In genomic region chr20:32470025-32470861, GRCh38 we compare ENCODE assay signal across 9 cellular contexts.
DNase-seq lines count a peak whose midpoint lies in the region; ATAC-seq, FAIRE-seq and TF ChIP-seq lines count a peak whose summit lies in the region.
"Had no signal": no experiment of that assay in that cellular context is flagged by ENCODE, and none has a peak within 500 bp of the region (broad histone marks: within the 10 kb centered on the region; RNA-seq: fewer than 3 reads in every experiment).

No MANE protein-coding gene starts in this region.

- CTCF ChIA-PET in A549 (lab: Yijun Ruan, JAX): interaction anchor here (0.9 to 1.9 kb wide), 5 partner anchors 10 to 110 kb away, joined by 3 to 9 read pairs (median 5); no protein-coding TSS in a partner anchor

- H3K4me3 ChIP-seq in A549 (no peak overlapping the region), duodenal mucosa (ENCODE audit: low read depth in 1 of 2, low read length in 2 of 2) (no peak overlapping the region), mucosa of descending colon (no peak overlapping the region)

- intact Hi-C loops in mucosa of descending colon (cut with DNase I, micrococcal nuclease): no loop called here

- no peak for TF ChIP-seq EP300 in A549 (IDR thresholded peaks at IDR 0.05)

- TF ChIP-seq POLR2A in A549 (IDR thresholded peaks at IDR 0.05; ENCODE audit: low read length): no peak

- H3K27ac ChIP-seq in A549 (peak overlapping the region in 1 of 2 experiments; percentile 44; a peak in 3 of 6 replicates), duodenal mucosa (ENCODE audit: low read depth, low read length) (peak overlapping the region; percentile 42)

- peaks cover 64% of the 10 kb centered on the region for H3K4me1 ChIP-seq in A549
- H3K4me1 ChIP-seq in duodenal mucosa (ENCODE audit: control insufficient read depth in 1 of 2, insufficient read depth in 2 of 2, low read length in 2 of 2): peaks cover 77 to 91% of the 10 kb centered on the region in 2 donors
- peaks cover 87% of the 10 kb centered on the region for H3K4me1 ChIP-seq in mucosa of descending colon (ENCODE audit: low read depth)

- POLR2A ChIA-PET in A549 (lab: Yijun Ruan, JAX): no interaction called here

- no peak overlapping the region for H3K9ac ChIP-seq in duodenal mucosa (ENCODE audit: low read depth in 1 of 2, low read length in 2 of 2)

- H3K4me2 ChIP-seq in A549: no peak overlapping the region

- H3K27me3 ChIP-seq in duodenal mucosa (ENCODE audit: control insufficient read depth in 1 of 2, insufficient read depth in 2 of 2, low read length in 2 of 2): no peaks in the 10 kb centered on the region

- ATAC-seq in A549 (peak; percentile 40 to 60; a peak in 3 of 6 replicates), mucosa of descending colon (peak; percentile 2), GM18909 (IDR thresholded peaks at IDR 0.05; ENCODE audit: poor library complexity, unreplicated experiment) (no peak)

- no peak for FAIRE-seq in A549 (lab: Jason Lieb, UNC)
- FAIRE-seq: islet of Langerhans had no signal

- DNase-seq in A549 (ENCODE audit: low read depth in 1 of 2, low spot score in 1 of 2) (peak; percentile 49 to 66), RPMI7951 (ENCODE audit: low read depth) (peak; percentile 35), mucosa of descending colon (peak; percentile 63 to 64 (median 64)), medulla oblongata (ENCODE audit: extremely low spot score) (no peak), NOMO-1 (lab: John Stamatoyannopoulos, UW; ENCODE audit: unreplicated experiment in 2 of 2) (no peak)

- H3K36me3 ChIP-seq in duodenal mucosa (ENCODE audit: control insufficient read depth in 1 of 2, insufficient read depth in 2 of 2, low read length in 2 of 2) (peaks cover 14 to 19% of the 10 kb centered on the region in 2 donors), mucosa of descending colon (ENCODE audit: low read depth) (no peaks in the 10 kb centered on the region)

- 82% methylated on average over 19 of the region's 27 CpGs for WGBS in A549 (ENCODE audit: missing lambda C conversion rate)

- no peaks in the 10 kb centered on the region for H3K9me3 ChIP-seq in A549
- no peaks in the 10 kb centered on the region for H3K9me3 ChIP-seq in duodenal mucosa (ENCODE audit: control insufficient read depth in 1 of 2, low read length in 2 of 2)
- no peaks in the 10 kb centered on the region for H3K9me3 ChIP-seq in mucosa of descending colon

- TF ChIP-seq CTCF in A549 (IDR thresholded peaks at IDR 0.05): peak; percentile 44
- TF ChIP-seq CTCF in GM12873 (IDR thresholded peaks at IDR 0.05; ENCODE audit: insufficient read depth, low read depth, low read length, missing control alignments): peak; percentile 55
- peak; percentile 33 for TF ChIP-seq CTCF in mucosa of descending colon (IDR thresholded peaks at IDR 0.05)

- peak; percentile 45 to 58; a peak in 4 of 5 replicates for TF ChIP-seq RAD21 in A549 (conservative IDR thresholded peaks at IDR 0.05 in 1 of 2, IDR thresholded peaks at IDR 0.05 in 1 of 2)

TF ChIP-seq in A549, 52 proteins besides CTCF, POLR2A, EP300 and RAD21:
- TF ChIP-seq SMC3 (IDR thresholded peaks at IDR 0.05): peak; percentile 31; the same call in 1 of the 3 replicates
- no peak for TF ChIP-seq MYC (IDR thresholded peaks at IDR 0.05; ENCODE audit: borderline replicate concordance, low read length)

Comparison
In these comparisons a context has a peak if more than half of its experiments do, and no peak if none do; other contexts are left out.
1. DNase-seq: peak in A549 (2 of 2), RPMI7951 (single experiment) and mucosa of descending colon (3 of 3); none in medulla oblongata (single experiment) and NOMO-1 (0 of 2).
2. Peak in every context shown above with its lines, with median percentiles within 50 percentile points of each other: CTCF ChIP-seq.